In genomic region chr12:15592934-15593333, GRCh38 we compare ENCODE assay signal across 19 cellular contexts.
DNase-seq lines count a peak whose midpoint lies in the region; ATAC-seq, FAIRE-seq and TF ChIP-seq lines count a peak whose summit lies in the region.
"Had no signal": no experiment of that assay in that cellular context is flagged by ENCODE, and none has a peak within 500 bp of the region (broad histone marks: within the 10 kb centered on the region; RNA-seq: fewer than 3 reads in every experiment).

No MANE protein-coding gene starts in this region.

- ATAC-seq in T-helper 17 cell (no peak), gastrocnemius medialis (no peak), HG02588 (IDR thresholded peaks at IDR 0.05; ENCODE audit: unreplicated experiment) (no peak)
- ATAC-seq: activated T-helper 17 cell treated with anti-CD3 and anti-CD28 coated beads, Interleukin-2, amount 50 U/mL, for 72 hours; heart left ventricle; WTC11 had no signal

- TF ChIP-seq CTCF in gastrocnemius medialis (IDR thresholded peaks at IDR 0.05 in 4 of 5, conservative IDR thresholded peaks at IDR 0.05 in 1 of 5) (no peak), D721Med (IDR thresholded peaks at IDR 0.05; ENCODE audit: insufficient read depth, missing control alignments) (no peak), tibial artery (IDR thresholded peaks at IDR 0.05) (no peak)

- peaks cover 20% of the 10 kb centered on the region for H3K27me3 Mint-ChIP-seq in T-helper 17 cell
- H3K27me3 Mint-ChIP-seq: activated T-helper 17 cell treated with anti-CD3 and anti-CD28 coated beads, Interleukin-2, amount 50 U/mL, for 72 hours; IgD-negative memory B cell had no signal

- H3K36me3 Mint-ChIP-seq in T-helper 17 cell (ENCODE audit: low read depth): peaks cover 9% of the 10 kb centered on the region
- H3K36me3 Mint-ChIP-seq: mesothelial cell of epicardium, WTC11 had no signal

- H3K27ac ChIP-seq in gastrocnemius medialis (no peak overlapping the region), tibial artery (no peak overlapping the region)
- H3K27ac ChIP-seq: RWPE1 had no signal

- peaks cover 11% of the 10 kb centered on the region for H3K4me1 Mint-ChIP-seq in T-helper 17 cell

- H3K4me3 Mint-ChIP-seq in T-helper 17 cell: peak overlapping the region; percentile 12
- H3K4me3 Mint-ChIP-seq: activated T-helper 17 cell treated with anti-CD3 and anti-CD28 coated beads, Interleukin-2, amount 50 U/mL, for 72 hours; IgD-negative memory B cell; mesothelial cell of epicardium; WTC11 had no signal

- DNase-seq in A172 (ENCODE audit: low spot score) (peak; percentile 2), ELF-1 (ENCODE audit: low read depth, low spot score) (peak; percentile 7), T-helper 17 cell (no peak), fibroblast of peridontal ligament (ENCODE audit: extremely low read depth) (peak; percentile 36), gastrocnemius medialis (no peak), D721Med (ENCODE audit: insufficient read length, low spot score) (no peak), tibial artery (no peak)
- DNase-seq: DMS153, heart left ventricle, kidney, NCI-H2171 treated with DMSO at 0.1 percent for 48 hours, nucleus accumbens, T-helper 1 cell had no signal

- H3K27me3 ChIP-seq in gastrocnemius medialis: no peaks in the 10 kb centered on the region
- H3K27me3 ChIP-seq in tibial artery: no peaks in the 10 kb centered on the region
- H3K27me3 ChIP-seq: heart left ventricle had no signal

- intact Hi-C loops in gastrocnemius medialis (cut with DNase I; ENCODE audit: low total_unique reads): loop anchor here (5.0 kb wide), 2 partner anchors 179 to 194 kb away; partner anchors contain the start of gene EPS8
- intact Hi-C loops in tibial artery (cut with DNase I; ENCODE audit: low total_unique reads): loop anchor here (10.0 kb wide), 1 partner anchor 192 kb away; the partner anchor contains the start of gene EPS8

- FAIRE-seq in D721Med (lab: Jason Lieb, UNC): no peak
- FAIRE-seq: kidney had no signal

- in situ Hi-C loops in gastrocnemius medialis (cut with MboI; ENCODE audit: low sequenced_read_pairs in 4 of 4): no loop called here

- H3K27ac Mint-ChIP-seq in T-helper 17 cell: no peak overlapping the region
- H3K27ac Mint-ChIP-seq: activated T-helper 17 cell treated with anti-CD3 and anti-CD28 coated beads, Interleukin-2, amount 50 U/mL, for 72 hours; IgD-negative memory B cell; mesothelial cell of epicardium; WTC11 had no signal

- no peaks in the 10 kb centered on the region for H3K4me1 ChIP-seq in gastrocnemius medialis
- peaks cover 0 to 8% (median 0%) of the 10 kb centered on the region in 4 donors for H3K4me1 ChIP-seq in tibial artery

- no peak overlapping the region for H3K4me3 ChIP-seq in gastrocnemius medialis
- H3K4me3 ChIP-seq in tibial artery: no peak overlapping the region
- H3K4me3 ChIP-seq: heart left ventricle had no signal

- TF ChIP-seq POLR2A in gastrocnemius medialis (IDR thresholded peaks at IDR 0.05): no peak

- H3K9me3 ChIP-seq in T-helper 17 cell (ENCODE audit: control insufficient read depth, low read length, poor library complexity, severe bottlenecking) (no peaks in the 10 kb centered on the region), gastrocnemius medialis (no peaks in the 10 kb centered on the region), tibial artery (no peaks in the 10 kb centered on the region)
- H3K9me3 ChIP-seq: heart left ventricle had no signal

- H3K36me3 ChIP-seq in gastrocnemius medialis (no peaks in the 10 kb centered on the region), tibial artery (no peaks in the 10 kb centered on the region)
- H3K36me3 ChIP-seq: heart left ventricle had no signal

Comparison
In these comparisons a context has a peak if more than half of its experiments do, and no peak if none do; other contexts are left out.
1. DNase-seq: peak in A172 (single experiment), ELF-1 (single experiment) and fibroblast of peridontal ligament (single experiment); none in T-helper 17 cell (0 of 3), gastrocnemius medialis (0 of 2), D721Med (single experiment) and tibial artery (0 of 2).